In the genomic region with DNA sequence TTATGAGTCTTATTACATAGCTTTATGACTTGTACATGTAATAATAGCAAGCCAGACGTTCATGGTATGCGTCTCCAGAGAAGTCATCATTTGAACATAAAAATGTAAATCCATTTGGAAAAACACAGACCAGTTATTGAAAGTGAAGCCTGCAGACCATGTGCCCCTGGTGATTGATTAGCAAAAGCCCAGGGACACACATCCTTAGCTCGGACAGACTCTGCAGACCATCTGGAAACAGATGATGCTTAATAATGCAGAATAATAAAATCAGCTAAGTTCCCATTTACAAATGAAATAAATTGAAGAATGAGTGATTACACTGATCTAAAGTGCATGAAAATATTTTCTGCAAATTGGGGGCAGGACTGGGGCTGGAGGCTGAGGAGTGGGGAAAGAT, we compare ENCODE assay signal across 25 cellular contexts.
"Had no signal": no experiment of that assay in that cellular context is flagged by ENCODE, and none has a peak within 500 bp of the region (broad histone marks: within the 10 kb centered on the region; RNA-seq: fewer than 3 reads in every experiment).

No MANE protein-coding gene starts in this region.

- ATAC-seq: activated CD8-positive, alpha-beta T cell treated with anti-CD3 and anti-CD28 coated beads for 36 hours; activated naive CD8-positive, alpha-beta T cell treated with anti-CD3 and anti-CD28 coated beads, Interleukin-2, amount 50 U/mL, for 24 hours; activated T-cell treated with anti-CD3 and anti-CD28 coated beads, Interleukin-2, amount 50 U/mL, for 4 hours; activated T-helper 17 cell treated with anti-CD3 and anti-CD28 coated beads, Interleukin-2, amount 50 U/mL, for 72 hours; body of pancreas; esophagus mucosa; foreskin keratinocyte; gastrocnemius medialis; heart left ventricle; WTC11 had no signal

- H3K27me3 ChIP-seq: adrenal gland, body of pancreas, foreskin keratinocyte, gastrocnemius medialis, heart left ventricle had no signal

- H3K4me1 ChIP-seq: adrenal gland, body of pancreas, foreskin keratinocyte, gastrocnemius medialis, heart left ventricle had no signal

- H3K27ac ChIP-seq: adrenal gland, body of pancreas, foreskin keratinocyte, gastrocnemius medialis, heart left ventricle had no signal

- H3K4me3 ChIP-seq: adrenal gland, body of pancreas, gastrocnemius medialis, heart left ventricle had no signal

- H3K36me3 ChIP-seq: adrenal gland, gastrocnemius medialis, heart left ventricle had no signal

- DNase-seq: activated CD4-positive, alpha-beta T cell treated with anti-CD3 and anti-CD28 coated beads for 48 hours; activated CD4-positive, alpha-beta T cell treated with anti-CD3 and anti-CD28 coated beads, Interleukin-2, amount 50 U/mL, for 1 hour; activated CD4-positive, alpha-beta T cell treated with anti-CD3 and anti-CD28 coated beads, Interleukin-2, amount 50 U/mL, for 48 hours; activated CD8-positive, alpha-beta memory T cell treated with anti-CD3 and anti-CD28 coated beads for 24 hours; activated CD8-positive, alpha-beta T cell treated with anti-CD3 and anti-CD28 coated beads for 36 hours; activated effector memory CD4-positive, alpha-beta T cell treated with anti-CD3 and anti-CD28 coated beads, Interleukin-2, amount 50 U/mL, for 16 hours; activated naive CD4-positive, alpha-beta T cell treated with anti-CD3 and anti-CD28 coated beads for 36 hours; activated naive CD8-positive, alpha-beta T cell treated with anti-CD3 and anti-CD28 coated beads for 36 hours; activated naive CD8-positive, alpha-beta T cell treated with anti-CD3 and anti-CD28 coated beads, Interleukin-2, amount 50 U/mL, for 24 hours; activated T-cell treated with anti-CD3 and anti-CD28 coated beads, Interleukin-2, amount 50 U/mL, for 4 hours; adrenal gland; amygdala; aorta; body of pancreas; caudate nucleus; cortex of kidney; effector CD8-positive, alpha-beta T cell; foreskin keratinocyte; gastrocnemius medialis; glutamatergic neuron; heart left ventricle; T-helper 2 cell had no signal

- H3K9me3 ChIP-seq: adrenal gland, body of pancreas, gastrocnemius medialis, heart left ventricle had no signal
